Comparison of ENCODE assay signal across 10 cellular contexts in the genomic region with DNA sequence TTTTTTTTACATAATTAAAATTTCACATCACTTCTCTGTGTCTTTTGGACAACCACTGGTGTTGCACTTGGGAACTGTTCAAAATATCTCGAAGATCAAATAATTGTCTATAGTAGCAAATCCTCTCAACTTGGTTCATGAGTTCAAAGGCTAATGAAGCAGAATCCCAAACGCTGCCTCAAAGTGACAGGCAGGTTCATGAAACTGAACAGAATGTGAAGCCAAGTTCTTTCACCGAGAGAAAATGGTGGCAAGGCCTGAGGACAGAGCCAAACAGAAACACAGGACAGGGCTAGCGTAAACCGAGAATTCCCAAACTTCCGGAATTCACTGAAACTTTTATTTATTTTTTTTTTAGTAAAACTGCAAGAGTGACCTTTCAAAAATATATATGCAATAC.
"Had no signal": no experiment of that assay in that cellular context is flagged by ENCODE, and none has a peak within 500 bp of the region (broad histone marks: within the 10 kb centered on the region; RNA-seq: fewer than 3 reads in every experiment).

No MANE protein-coding gene starts in this region.

- H3K4me1 ChIP-seq: parathyroid adenoma had no signal

- H3K36me3 ChIP-seq: upper lobe of right lung had no signal

- H3K9ac ChIP-seq: parathyroid adenoma had no signal

- DNase-seq: activated CD4-positive, alpha-beta T cell treated with anti-CD3 and anti-CD28 coated beads, Interleukin-2, amount 50 U/mL, for 4 hours; activated naive CD4-positive, alpha-beta T cell treated with anti-CD3 and anti-CD28 coated beads, Interleukin-2, amount 50 U/mL, for 16 hours; activated T-cell treated with anti-CD3 and anti-CD28 coated beads, Interleukin-2, amount 50 U/mL, for 1 hour; cerebellar nuclear complex; endodermal cell; head of caudate nucleus; retina; upper lobe of right lung had no signal

- H3K27me3 ChIP-seq: upper lobe of right lung had no signal

- H3K4me3 ChIP-seq: skin epidermis, upper lobe of right lung had no signal

- H3K27ac ChIP-seq: parathyroid adenoma had no signal

- H2AFZ ChIP-seq: parathyroid adenoma had no signal

- H3K9me3 ChIP-seq: upper lobe of right lung had no signal
